Comparison of ENCODE assay signal across 18 cellular contexts in the genomic region with DNA sequence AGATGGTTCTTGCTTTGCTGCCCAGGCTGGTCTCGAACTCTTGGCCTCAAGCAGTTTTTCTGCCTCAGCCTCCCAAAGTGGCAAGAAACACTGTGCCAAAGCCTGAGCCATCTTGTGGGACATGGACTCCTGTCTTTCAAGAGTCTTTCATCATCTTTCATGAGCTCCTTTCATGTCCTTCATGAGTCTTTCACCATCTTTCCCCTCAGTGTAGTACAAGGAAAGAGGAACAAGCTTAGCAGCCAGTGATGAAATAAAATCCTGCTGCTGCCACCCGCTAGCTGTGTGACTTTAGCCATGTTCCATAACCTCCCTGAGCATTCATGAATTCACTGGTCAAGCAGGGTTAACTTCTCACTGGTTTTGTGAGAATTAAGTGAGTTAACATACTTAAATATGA.
A peak's percentile ranks its signal among the peaks of the same experiment; 100 is the strongest.
DNase-seq lines count a peak whose midpoint lies in the region; ATAC-seq and TF ChIP-seq lines count a peak whose summit lies in the region.
"Had no signal": no experiment of that assay in that cellular context is flagged by ENCODE, and none has a peak within 500 bp of the region (broad histone marks: within the 10 kb centered on the region; RNA-seq: fewer than 3 reads in every experiment).

No MANE protein-coding gene starts in this region.

- H3K4me2 ChIP-seq in BLaER1 treated with 17β-estradiol and CSF1 and Interleukin-3, amounts not matched to agents 10 nM and 100 nM = peak overlapping the region in 7 of 11 experiments; percentile 0 to 62 (median 33); a peak in 8 of 22 replicates
- H3K4me2 ChIP-seq: A549 had no signal

- no peak overlapping the region for H3K4me3 Mint-ChIP-seq in nephron progenitor cell
- H3K4me3 Mint-ChIP-seq: CD4-positive, alpha-beta T cell; HFFc6 had no signal

- DNase-seq in MV-4-11 (lab: John Stamatoyannopoulos, UW) (peak; percentile 95), SIG-M5 treated with dmso at 0.1 percent for 504 hours (lab: John Stamatoyannopoulos, UW; ENCODE audit: unreplicated experiment) (peak; percentile 77), lower lobe of right lung (no peak), posterior vena cava (ENCODE audit: low spot score) (no peak), nephron progenitor cell (no peak)
- DNase-seq: Calu3; CD4-positive, alpha-beta T cell; DMS53; HFFc6; NCI-H146; NCI-H510A treated with DMSO at 0.1 percent for 48 hours; NCI-H82; SHP77 treated with DMSO at 0.1 percent for 48 hours; SW 1271 had no signal

- peaks cover 0 to 23% (median 0%) of the 10 kb centered on the region in 11 experiments; a peak in 5 of 22 replicates for H3K9me3 ChIP-seq in BLaER1 treated with 17β-estradiol and CSF1 and Interleukin-3, amounts not matched to agents 10 nM and 100 nM (replicated peaks in 1 of 11)
- no peaks in the 10 kb centered on the region for H3K9me3 ChIP-seq in lower lobe of right lung
- H3K9me3 ChIP-seq: A549 had no signal

- H3K4me3 ChIP-seq in BLaER1 treated with 17β-estradiol and CSF1 and Interleukin-3, amounts not matched to agents 10 nM and 100 nM = no peak overlapping the region
- no peak overlapping the region for H3K4me3 ChIP-seq in lower lobe of right lung
- H3K4me3 ChIP-seq: A549 had no signal

- H3K27me3 ChIP-seq in BLaER1 treated with 17β-estradiol and CSF1 and Interleukin-3, amounts not matched to agents 10 nM and 100 nM = no peaks in the 10 kb centered on the region; a peak in 2 of 22 replicates
- H3K27me3 ChIP-seq in lower lobe of right lung (ENCODE audit: low read depth) = no peaks in the 10 kb centered on the region

- no peaks in the 10 kb centered on the region for H4K20me1 ChIP-seq in BLaER1 treated with 17β-estradiol and CSF1 and Interleukin-3, amounts not matched to agents 10 nM and 100 nM

- no peak overlapping the region for H3K27ac Mint-ChIP-seq in nephron progenitor cell
- H3K27ac Mint-ChIP-seq: CD4-positive, alpha-beta T cell; HFFc6 had no signal

- peak; percentile 57 to 64 for ATAC-seq in lower lobe of right lung
- no peak for ATAC-seq in GM18907 (IDR thresholded peaks at IDR 0.05; ENCODE audit: unreplicated experiment)
- no peak for ATAC-seq in HG03039 (IDR thresholded peaks at IDR 0.05; ENCODE audit: unreplicated experiment)
- ATAC-seq: A549 had no signal

- H3K27ac ChIP-seq in BLaER1 treated with 17β-estradiol and CSF1 and Interleukin-3, amounts not matched to agents 10 nM and 100 nM = peak overlapping the region in 8 of 11 experiments; percentile 35 to 77 (median 64); a peak in 13 of 22 replicates
- H3K27ac ChIP-seq in lower lobe of right lung = no peak overlapping the region

- H3K4me1 Mint-ChIP-seq in nephron progenitor cell = peaks cover 13% of the 10 kb centered on the region

- H3K9me3 Mint-ChIP-seq in nephron progenitor cell = no peaks in the 10 kb centered on the region
- H3K9me3 Mint-ChIP-seq: CD4-positive, alpha-beta T cell; HFFc6 had no signal

- no peaks in the 10 kb centered on the region for H3K36me3 ChIP-seq in BLaER1 treated with 17β-estradiol and CSF1 and Interleukin-3, amounts not matched to agents 10 nM and 100 nM
- no peaks in the 10 kb centered on the region for H3K36me3 ChIP-seq in lower lobe of right lung

- peak overlapping the region in 1 of 11 experiments; percentile 26; a peak in 1 of 22 replicates for H3K9ac ChIP-seq in BLaER1 treated with 17β-estradiol and CSF1 and Interleukin-3, amounts not matched to agents 10 nM and 100 nM

- no peaks in the 10 kb centered on the region for H3K36me3 Mint-ChIP-seq in nephron progenitor cell (ENCODE audit: low read depth)

- peaks cover 8 to 75% (median 19%) of the 10 kb centered on the region in 10 experiments for H3K4me1 ChIP-seq in BLaER1 treated with 17β-estradiol and CSF1 and Interleukin-3, amounts not matched to agents 10 nM and 100 nM
- no peaks in the 10 kb centered on the region for H3K4me1 ChIP-seq in lower lobe of right lung

- TF ChIP-seq CTCF in lower lobe of right lung (IDR thresholded peaks at IDR 0.05) (no peak), nephron progenitor cell (IDR thresholded peaks at IDR 0.05) (no peak)

- intact Hi-C loops in lower lobe of right lung (cut with DNase I) = no loop called here
- intact Hi-C loops in posterior vena cava (cut with DNase I) = no loop called here

- H3K27me3 Mint-ChIP-seq in nephron progenitor cell (ENCODE audit: low read depth, poor library complexity) = peaks cover 9% of the 10 kb centered on the region

Comparison
In these comparisons a context has a peak if more than half of its experiments do, and no peak if none do; other contexts are left out.
1. DNase-seq: peak in MV-4-11 (single experiment) and SIG-M5 treated with dmso at 0.1 percent for 504 hours (single experiment); none in lower lobe of right lung (single experiment), posterior vena cava (single experiment) and nephron progenitor cell (single experiment).
2. ATAC-seq: peak in lower lobe of right lung (2 of 2); none in GM18907 (single experiment) and HG03039 (single experiment).